8 cellular contexts compared by ENCODE assay signal in genomic region chr1:154325583-154326545, GRCh38. TPM values are rescaled to one million over a fixed set of nuclear protein-coding genes. Genes with fewer than 3 reads are reported as not detected.
DNase-seq lines count a peak whose midpoint lies in the region; ATAC-seq lines count a peak whose summit lies in the region.

No MANE protein-coding gene starts in this region.

- H3K36me3 ChIP-seq in SJCRH30 (no peaks in the 10 kb centered on the region), iPS-20b (ENCODE audit: insufficient read depth, low read depth, low read length) (peaks cover 6% of the 10 kb centered on the region)

- ATAC-seq in HG03354 (IDR thresholded peaks at IDR 0.05; ENCODE audit: poor library complexity, severe bottlenecking, unreplicated experiment) (peak; percentile 19), sciatic nerve (peak; percentile 59), HG03039 (IDR thresholded peaks at IDR 0.05; ENCODE audit: unreplicated experiment) (no peak), GM18907 (IDR thresholded peaks at IDR 0.05; ENCODE audit: unreplicated experiment) (no peak)

- no peaks in the 10 kb centered on the region for H3K27me3 ChIP-seq in SJCRH30
- 0 out of 2 replicates have a peak, but pooled peaks cover 12% of the 10 kb centered on the region for H3K27me3 ChIP-seq in iPS-20b (ENCODE audit: insufficient read depth, low read length)

- peak overlapping the region; percentile 15; the same call in 1 of the 2 replicates for H3K27ac ChIP-seq in SJCRH30
- H3K27ac ChIP-seq in caudate nucleus (ENCODE audit: low read depth, low read length), result peak overlapping the region; percentile 83
- peak overlapping the region; percentile 76 for H3K27ac ChIP-seq in iPS-20b (ENCODE audit: low read length)

- H3K4me1 ChIP-seq in SJCRH30 (peaks cover 6% of the 10 kb centered on the region; the same call in 1 of the 2 replicates), iPS-20b (ENCODE audit: insufficient read depth, low read length) (peaks cover 31% of the 10 kb centered on the region)

- H3K4me3 ChIP-seq in SJCRH30, result peak overlapping the region; percentile 78
- peak overlapping the region; percentile 98 for H3K4me3 ChIP-seq in iPS-20b (ENCODE audit: low read length)

- peak overlapping the region; percentile 86; the same call in 1 of the 2 replicates for H3K9ac ChIP-seq in iPS-20b (ENCODE audit: low read depth, low read length)

- DNase-seq in DMS53 (lab: John Stamatoyannopoulos, UW), result peak; percentile 81
- DNase-seq in SJCRH30, result peak; percentile 83
- DNase-seq in caudate nucleus (lab: John Stamatoyannopoulos, UW), result peak in 42 of 61 donors; percentile 11 to 77 (median 40)
- DNase-seq in sciatic nerve (ENCODE audit: low spot score), result peak; percentile 82

- H3K9me3 ChIP-seq in SJCRH30 (replicated peaks) (no peaks in the 10 kb centered on the region), iPS-20b (ENCODE audit: insufficient read depth, low read depth, low read length) (no peaks in the 10 kb centered on the region)

- intact Hi-C loops in sciatic nerve (cut with DNase I), result loop anchor here (10.0 kb wide), 1 partner anchor 229 kb away; the partner anchor contains the start of gene UBE2Q1

RNA-seq across cellular contexts. Expression of gene ATP8B2, which starts 0.5 kb away (rescaled TPM):
- total RNA-seq in SJCRH30 (2014; rRNA removed; shearing (Covaris generic)), result 21.2 and 25.7 TPM in 2 replicates
- 78.3 TPM for total RNA-seq in sciatic nerve

RNA-seq across cellular contexts. Expression of gene AQP10, which starts 5.0 kb away (rescaled TPM):
- not detected in 2 replicates for total RNA-seq in SJCRH30 (2014; rRNA removed; shearing (Covaris generic))
- total RNA-seq in sciatic nerve, result not detected

RNA-seq across cellular contexts. Expression of gene HAX1, which starts 53.4 kb away (rescaled TPM):
- total RNA-seq in SJCRH30 (2014; rRNA removed; shearing (Covaris generic)), result 59.6 and 66.5 TPM in 2 replicates
- total RNA-seq in sciatic nerve, result 59.9 TPM

Comparison
In these comparisons a context has a peak if more than half of its experiments do, and no peak if none do; other contexts are left out.
1. ATAC-seq: peak in HG03354 (single experiment) and sciatic nerve (single experiment); none in HG03039 (single experiment) and GM18907 (single experiment).
2. H3K27ac ChIP-seq: peak in every context shown above with its lines; median percentile 83 in caudate nucleus; 76 in iPS-20b; 15 in SJCRH30.
3. Peak in every context shown above with its lines, with median percentiles within 50 percentile points of each other: DNase-seq.